ENCODE assay signal across 8 cellular contexts in the genomic region with DNA sequence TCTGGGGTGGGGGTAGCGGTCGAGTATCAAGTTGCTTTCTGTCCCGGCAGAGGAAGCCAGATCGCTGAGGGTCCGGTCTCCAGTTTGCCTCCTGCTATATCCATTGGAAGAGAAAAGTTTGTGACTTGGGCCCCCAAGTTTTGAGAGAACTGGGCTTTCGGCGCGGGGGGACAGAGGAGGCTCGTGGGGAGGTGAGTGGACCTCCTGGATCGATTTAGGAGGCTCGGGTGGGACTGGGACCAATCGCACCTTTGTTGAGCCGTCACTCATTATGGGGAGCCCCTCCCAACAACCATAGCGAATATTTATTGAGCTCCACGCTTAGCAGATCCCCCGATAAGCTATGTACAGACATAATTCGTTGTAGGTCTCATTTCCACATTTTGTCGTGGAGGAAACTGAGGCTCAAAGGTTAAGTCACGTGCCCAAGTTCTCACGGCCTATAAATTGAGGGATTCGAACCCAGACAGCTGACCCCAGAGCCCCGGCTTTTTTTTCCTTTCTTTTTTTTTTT. TPM values are rescaled to one million over a fixed set of nuclear protein-coding genes. Genes with fewer than 3 reads are reported as not detected.
DNase-seq lines count a peak whose midpoint lies in the region; ATAC-seq and TF ChIP-seq lines count a peak whose summit lies in the region.

No MANE protein-coding gene starts in this region.

- H3K27ac Mint-ChIP-seq in activated T-cell treated with anti-CD3 and anti-CD28 coated beads, Interleukin-2, amount 50 U/mL, for 24 hours: peak overlapping the region; percentile 98
- H3K27ac Mint-ChIP-seq in stimulated activated memory B cell treated with anti-CD40 and anti-IgM and Interleukin-4, amounts not matched to agents 10 μg/mL and 1 μg/mL and 100 μg/mL, for 72 hours: peak overlapping the region; percentile 96

- H3K4me3 ChIP-seq in WI38 (ENCODE audit: low read depth, low read length): peak overlapping the region; percentile 99
- peak overlapping the region; percentile 91 for H3K4me3 ChIP-seq in right cardiac atrium (ENCODE audit: low read length)

- peaks cover 73% of the 10 kb centered on the region for H3K36me3 Mint-ChIP-seq in activated T-cell treated with anti-CD3 and anti-CD28 coated beads, Interleukin-2, amount 50 U/mL, for 24 hours (ENCODE audit: low read depth)
- H3K36me3 Mint-ChIP-seq in stimulated activated memory B cell treated with anti-CD40 and anti-IgM and Interleukin-4, amounts not matched to agents 10 μg/mL and 1 μg/mL and 100 μg/mL, for 72 hours: peaks cover 33% of the 10 kb centered on the region

- no peaks in the 10 kb centered on the region for H3K27me3 Mint-ChIP-seq in activated T-cell treated with anti-CD3 and anti-CD28 coated beads, Interleukin-2, amount 50 U/mL, for 24 hours
- no peaks in the 10 kb centered on the region for H3K27me3 Mint-ChIP-seq in stimulated activated memory B cell treated with anti-CD40 and anti-IgM and Interleukin-4, amounts not matched to agents 10 μg/mL and 1 μg/mL and 100 μg/mL, for 72 hours

- no peaks in the 10 kb centered on the region for H3K9me3 ChIP-seq in right cardiac atrium (ENCODE audit: control insufficient read depth, low read length)

- intact Hi-C loops in right cardiac atrium (cut with DNase I): loop anchor here in 1 of 4 donors (10.0 kb wide), 1 partner anchor 132 kb away; the partner anchor contains the start of genes MAU2 and SUGP1

- peak overlapping the region; percentile 71 for H3K27ac ChIP-seq in right cardiac atrium (ENCODE audit: low read length)

- H3K4me1 Mint-ChIP-seq in activated T-cell treated with anti-CD3 and anti-CD28 coated beads, Interleukin-2, amount 50 U/mL, for 24 hours (ENCODE audit: low read depth): peaks cover 46% of the 10 kb centered on the region
- peaks cover 52% of the 10 kb centered on the region for H3K4me1 Mint-ChIP-seq in stimulated activated memory B cell treated with anti-CD40 and anti-IgM and Interleukin-4, amounts not matched to agents 10 μg/mL and 1 μg/mL and 100 μg/mL, for 72 hours

- WGBS in right cardiac atrium: 1% methylated on average over 22 of the region's 22 CpGs

- no peaks in the 10 kb centered on the region for H3K9me3 Mint-ChIP-seq in activated T-cell treated with anti-CD3 and anti-CD28 coated beads, Interleukin-2, amount 50 U/mL, for 24 hours
- no peaks in the 10 kb centered on the region for H3K9me3 Mint-ChIP-seq in stimulated activated memory B cell treated with anti-CD40 and anti-IgM and Interleukin-4, amounts not matched to agents 10 μg/mL and 1 μg/mL and 100 μg/mL, for 72 hours

- peak overlapping the region; percentile 98 for H3K4me3 Mint-ChIP-seq in activated T-cell treated with anti-CD3 and anti-CD28 coated beads, Interleukin-2, amount 50 U/mL, for 24 hours
- peak overlapping the region; percentile 89 for H3K4me3 Mint-ChIP-seq in stimulated activated memory B cell treated with anti-CD40 and anti-IgM and Interleukin-4, amounts not matched to agents 10 μg/mL and 1 μg/mL and 100 μg/mL, for 72 hours

- ATAC-seq in right cardiac atrium (peak in 1 of 2 donors; percentile 4), HG03196 (IDR thresholded peaks at IDR 0.05; ENCODE audit: unreplicated experiment) (no peak)
- peak; percentile 25 for ATAC-seq in stimulated activated memory B cell treated with anti-CD40 and anti-IgM and Interleukin-4, amounts not matched to agents 10 μg/mL and 1 μg/mL and 100 μg/mL, for 72 hours

- no peaks in the 10 kb centered on the region for H3K27me3 ChIP-seq in right cardiac atrium (ENCODE audit: control insufficient read depth, insufficient read depth)

- no peak for DNase-seq in activated T-cell treated with anti-CD3 and anti-CD28 coated beads, Interleukin-2, amount 50 U/mL, for 24 hours
- no peak for DNase-seq in activated T-cell treated with anti-CD3 and anti-CD28 coated beads, Interleukin-2, amount 50 U/mL, for 1 hour
- DNase-seq in right cardiac atrium (no peak), anterior cingulate cortex (lab: John Stamatoyannopoulos, UW) (no peak), NK-92 (lab: John Stamatoyannopoulos, UW; ENCODE audit: unreplicated experiment) (no peak)

- TF ChIP-seq CTCF in WI38 (IDR thresholded peaks at IDR 0.05; ENCODE audit: low read depth, low read length): no peak

- peaks cover 6% of the 10 kb centered on the region for H3K4me1 ChIP-seq in right cardiac atrium (ENCODE audit: control insufficient read depth, insufficient read depth, low read length)

RNA-seq across cellular contexts. Expression of gene RFXANK, which starts 0.9 kb away (rescaled TPM):
- 10 to 100 TPM; 35.2 to 46.1 (median 44.7) TPM for total RNA-seq in right cardiac atrium
- polyA plus RNA-seq in right cardiac atrium: 55.0 TPM

RNA-seq across cellular contexts. Expression of gene BORCS8, which starts 1.0 kb away (rescaled TPM):
- 10 to 100 TPM; 27.5 to 33.2 (median 31.3) TPM for total RNA-seq in right cardiac atrium
- 30.3 TPM for polyA plus RNA-seq in right cardiac atrium

RNA-seq across cellular contexts. Expression of gene NR2C2AP, which starts 10.2 kb away (rescaled TPM):
- 1 to 10 TPM; 6.4 to 10.0 (median 6.7) TPM for total RNA-seq in right cardiac atrium
- 8.1 TPM for polyA plus RNA-seq in right cardiac atrium

RNA-seq across cellular contexts. Expression of gene NCAN, which starts 18.8 kb away (rescaled TPM):
- total RNA-seq in right cardiac atrium: not detected
- not detected for polyA plus RNA-seq in right cardiac atrium

RNA-seq across cellular contexts. Expression of gene MEF2B, which starts 22.9 kb away (rescaled TPM):
- total RNA-seq in right cardiac atrium: 1 to 10 TPM in 1 of 4 donors, under 1 TPM in 3; 0.42 to 1.1 (median 0.47) TPM
- polyA plus RNA-seq in right cardiac atrium: 0.23 TPM
